ENCODE assay signal across 14 cellular contexts in the genomic region with DNA sequence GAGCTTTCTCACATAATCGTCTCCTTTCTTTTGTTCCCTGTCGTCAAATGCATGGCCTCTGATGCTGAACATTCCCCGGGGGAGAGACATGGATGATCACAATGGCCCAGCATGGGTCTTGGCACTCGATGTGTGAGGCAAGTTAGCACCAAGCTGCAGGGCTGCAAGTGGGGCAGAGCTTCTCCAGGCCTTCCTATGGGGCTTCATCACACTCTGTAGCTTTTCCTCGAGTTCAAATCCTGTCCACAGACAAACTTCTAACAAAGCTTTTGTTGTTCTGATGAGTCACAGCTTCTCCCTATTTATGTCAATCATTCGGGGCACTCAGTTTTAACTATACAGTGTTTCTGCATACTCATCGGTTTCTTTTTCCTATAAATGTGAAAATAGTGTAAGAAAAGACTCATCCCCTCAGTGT.
DNase-seq lines count a peak whose midpoint lies in the region; ATAC-seq, FAIRE-seq and TF ChIP-seq lines count a peak whose summit lies in the region.
"Had no signal": no experiment of that assay in that cellular context is flagged by ENCODE, and none has a peak within 500 bp of the region (broad histone marks: within the 10 kb centered on the region; RNA-seq: fewer than 3 reads in every experiment).

No MANE protein-coding gene starts in this region.

- no peak for TF ChIP-seq RAD21 in HepG2 (CRISPR knock-in tag; IDR thresholded peaks at IDR 0.05)

- CTCF ChIA-PET in HepG2 (lab: Yijun Ruan, JAX; ENCODE audit: low intra/inter-chr PET ratio, low total read pairs): no interaction called here
- CTCF ChIA-PET in PC-3 (lab: Charles Lee): no interaction called here

- BruUV-seq in HepG2 (replicated peaks; lab: Mats Ljungman, UMichigan) (no TSS peak), PC-3 (replicated peaks; lab: Mats Ljungman, UMichigan) (TSS peak; percentile 96)

- no peaks in the 10 kb centered on the region for H3K9me2 ChIP-seq in PC-3 (replicated peaks; ENCODE audit: low read length)

- POLR2A ChIA-PET in HepG2 (lab: Yijun Ruan, JAX) (interaction anchor here (1.2 to 1.4 kb wide), 2 partner anchors 37 to 209 kb away, joined by 3 read pairs; a partner anchor contains a TSS), PC-3 (lab: Charles Lee; ENCODE audit: unreplicated experiment) (no interaction called here)

- H3K36me3 Mint-ChIP-seq in endodermal cell (ENCODE audit: low read depth): no peaks in the 10 kb centered on the region

- H3K9me3 Mint-ChIP-seq in endodermal cell: no peaks in the 10 kb centered on the region
- H3K9me3 Mint-ChIP-seq in stimulated activated naive CD8-positive, alpha-beta T cell treated with anti-CD3 and anti-CD28 coated beads, Interleukin-15, amount 100 ng/mL, for 72 hours: peaks cover 10 to 12% of the 10 kb centered on the region in 2 donors

- no peaks in the 10 kb centered on the region for H3K27me3 ChIP-seq in HepG2 (ENCODE audit: control insufficient read depth in 1 of 2, insufficient read depth in 2 of 2, low read length in 2 of 2)
- no peaks in the 10 kb centered on the region for H3K27me3 ChIP-seq in right lobe of liver
- H3K27me3 ChIP-seq in PC-3 (ENCODE audit: low read length): no peaks in the 10 kb centered on the region
- H3K27me3 ChIP-seq in endodermal cell (ENCODE audit: control insufficient read depth, insufficient read depth, low read length, poor library complexity, severe bottlenecking): no peaks in the 10 kb centered on the region
- H3K27me3 ChIP-seq: esophagus muscularis mucosa had no signal

- TF ChIP-seq CTCF in HepG2 (CRISPR knock-in tag; IDR thresholded peaks at IDR 0.05) (no peak), right lobe of liver (IDR thresholded peaks at IDR 0.05) (no peak), PC-3 (conservative IDR thresholded peaks at IDR 0.05; ENCODE audit: low read depth, low read length) (no peak), endodermal cell (conservative IDR thresholded peaks at IDR 0.05) (no peak), GM20000 (IDR thresholded peaks at IDR 0.05; ENCODE audit: extremely low read depth, missing control alignments) (no peak)

- intact Hi-C loops in HepG2 (cut with micrococcal nuclease; ENCODE audit: unreplicated experiment) (no loop called here), right lobe of liver (cut with DNase I) (loop anchor here in 1 of 2 donors (10.0 kb wide), 1 partner anchor 189 kb away; no protein-coding TSS in a partner anchor), PC-3 (cut with micrococcal nuclease) (loop anchor here (2.0 kb wide), 1 partner anchor 31 kb away; no protein-coding TSS in a partner anchor)

- H3K9me3 ChIP-seq in HepG2 (ENCODE audit: low read length) (peaks cover 7% of the 10 kb centered on the region; the same call in 1 of the 2 replicates), right lobe of liver (no peaks in the 10 kb centered on the region), PC-3 (ENCODE audit: low read length) (no peaks in the 10 kb centered on the region), endodermal cell (ENCODE audit: control insufficient read depth, low read length) (no peaks in the 10 kb centered on the region)
- H3K9me3 ChIP-seq: esophagus muscularis mucosa had no signal

- H3K27ac ChIP-seq in HepG2 (ENCODE audit: extremely low read length, insufficient read depth, low read length) (no peak overlapping the region), right lobe of liver (no peak overlapping the region), PC-3 (ENCODE audit: low read length) (peak overlapping the region; percentile 99), endodermal cell (ENCODE audit: low read depth, low read length) (no peak overlapping the region)
- H3K27ac ChIP-seq: C4-2B, esophagus muscularis mucosa had no signal

- no peak overlapping the region for H3K9ac ChIP-seq in HepG2 (ENCODE audit: insufficient read depth, low read depth, low read length)
- peak overlapping the region; percentile 66 for H3K9ac ChIP-seq in PC-3 (ENCODE audit: low read length)
- no peak overlapping the region for H3K9ac ChIP-seq in endodermal cell (ENCODE audit: extremely low read depth, low read length, poor library complexity, severe bottlenecking)

- in situ Hi-C loops in HepG2 (cut with HindIII; ENCODE audit: extremely low pct_ligation_motif_present, low pct_unique_long_range_greater_than_20kb): no loop called here

- no peaks in the 10 kb centered on the region for H3K27me3 Mint-ChIP-seq in endodermal cell (ENCODE audit: insufficient read depth)
- H3K27me3 Mint-ChIP-seq in stimulated activated naive CD8-positive, alpha-beta T cell treated with anti-CD3 and anti-CD28 coated beads, Interleukin-15, amount 100 ng/mL, for 72 hours: no peaks in the 10 kb centered on the region

- H3K79me2 ChIP-seq in HepG2 (ENCODE audit: insufficient read depth, low read length) (no peaks in the 10 kb centered on the region), PC-3 (ENCODE audit: low read length) (no peaks in the 10 kb centered on the region)

- H3K4me3 ChIP-seq in HepG2 (replicated peaks in 1 of 3; ENCODE audit: insufficient read depth in 1 of 3, low read depth in 2 of 3, low read length in 3 of 3): no peak overlapping the region
- H3K4me3 ChIP-seq in right lobe of liver: no peak overlapping the region
- no peak overlapping the region for H3K4me3 ChIP-seq in PC-3 (ENCODE audit: low read length)
- H3K4me3 ChIP-seq in endodermal cell (ENCODE audit: low read length): no peak overlapping the region
- H3K4me3 ChIP-seq: esophagus muscularis mucosa had no signal

- no peaks in the 10 kb centered on the region for H4K20me1 ChIP-seq in HepG2 (ENCODE audit: insufficient read depth, low read length)
- H4K20me1 ChIP-seq in PC-3 (ENCODE audit: low read length): no peaks in the 10 kb centered on the region

- no peak overlapping the region for H3K4me3 Mint-ChIP-seq in endodermal cell
- H3K4me3 Mint-ChIP-seq in stimulated activated naive CD8-positive, alpha-beta T cell treated with anti-CD3 and anti-CD28 coated beads, Interleukin-15, amount 100 ng/mL, for 72 hours: no peak overlapping the region

- TF ChIP-seq POLR2A in HepG2 (IDR thresholded peaks at IDR 0.05; ENCODE audit: insufficient read depth in 1 of 2, low read depth in 2 of 2, low read length in 2 of 2): no peak
- no peak for TF ChIP-seq POLR2A in right lobe of liver (IDR thresholded peaks at IDR 0.05)

- TF ChIP-seq EP300 in HepG2 (IDR thresholded peaks at IDR 0.05; ENCODE audit: low read depth in 2 of 2, low read length in 2 of 2) (no peak), HepG2 (CRISPR knock-in tag; IDR thresholded peaks at IDR 0.05; ENCODE audit: borderline replicate concordance) (no peak)

- peak overlapping the region; percentile 37 for H3K27ac Mint-ChIP-seq in endodermal cell
- peak overlapping the region; percentile 55 to 72 for H3K27ac Mint-ChIP-seq in stimulated activated naive CD8-positive, alpha-beta T cell treated with anti-CD3 and anti-CD28 coated beads, Interleukin-15, amount 100 ng/mL, for 72 hours

- DNase-seq in HepG2 (ENCODE audit: low spot score) (no peak), right lobe of liver (no peak), PC-3 (no peak), endodermal cell (peak; percentile 91), GM20000 (ENCODE audit: low spot score) (no peak)
- DNase-seq in stimulated activated naive CD8-positive, alpha-beta T cell treated with anti-CD3 and anti-CD28 coated beads, Interleukin-15, amount 100 ng/mL, for 72 hours: no peak
- DNase-seq in activated CD4-positive, CD25-positive, alpha-beta regulatory T cell treated with anti-CD3 and anti-CD28 coated beads, Interleukin-2, amount 50 U/mL, for 72 hours: no peak
- DNase-seq: GDM1, NCI-H1092 treated with DMSO at 0.1 percent for 48 hours, NCI-H526 treated with DMSO at 0.1 percent for 48 hours had no signal

- no peak for ATAC-seq in HepG2
- ATAC-seq in right lobe of liver: no peak
- ATAC-seq in PC-3: peak; percentile 56
- ATAC-seq in stimulated activated naive CD8-positive, alpha-beta T cell treated with anti-CD3 and anti-CD28 coated beads, Interleukin-15, amount 100 ng/mL, for 72 hours: no peak
- no peak for ATAC-seq in HG03025 (IDR thresholded peaks at IDR 0.05; ENCODE audit: low FRiP score, unreplicated experiment)

- H2AFZ ChIP-seq in HepG2 (ENCODE audit: low read length) (no peak overlapping the region), PC-3 (ENCODE audit: low read length) (peak overlapping the region; percentile 15; the same call in 1 of the 2 replicates)

- no peak for FAIRE-seq in HepG2 (lab: Jason Lieb, UNC)
- FAIRE-seq: HTR-8/SVneo had no signal

- H3K4me1 Mint-ChIP-seq in endodermal cell: peaks cover 13% of the 10 kb centered on the region
- H3K4me1 Mint-ChIP-seq in stimulated activated naive CD8-positive, alpha-beta T cell treated with anti-CD3 and anti-CD28 coated beads, Interleukin-15, amount 100 ng/mL, for 72 hours: peaks cover 25% of the 10 kb centered on the region

- H3K4me1 ChIP-seq in HepG2 (ENCODE audit: insufficient read depth, low read length): peaks cover 29% of the 10 kb centered on the region
- no peaks in the 10 kb centered on the region for H3K4me1 ChIP-seq in right lobe of liver
- peaks cover 21% of the 10 kb centered on the region for H3K4me1 ChIP-seq in PC-3 (ENCODE audit: insufficient read depth, low read length)
- H3K4me1 ChIP-seq in endodermal cell (ENCODE audit: control insufficient read depth, insufficient read depth, low read length): peaks cover 5% of the 10 kb centered on the region

- no peaks in the 10 kb centered on the region for H3F3A ChIP-seq in PC-3 (ENCODE audit: low read length, unreplicated experiment)

- 83% methylated on average over 7 of the region's 7 CpGs for WGBS in HepG2 (ENCODE audit: low lambda C conversion rate)
- 35% methylated on average over 7 of the region's 7 CpGs for WGBS in right lobe of liver (ENCODE audit: insufficient coverage, low coverage, low lambda C conversion rate, missing lambda C conversion rate)
- WGBS in endodermal cell (ENCODE audit: insufficient coverage in 1 of 2, insufficient read length in 1 of 2), 2 experiments: 18 to 46% methylated on average over 3 to 7 of the region's 7 CpGs

- H3K36me3 ChIP-seq in HepG2 (replicated peaks in 1 of 2; ENCODE audit: control insufficient read depth in 1 of 2, insufficient read depth in 2 of 2, low read length in 2 of 2) (no peaks in the 10 kb centered on the region), right lobe of liver (no peaks in the 10 kb centered on the region), PC-3 (ENCODE audit: low read depth, low read length) (no peaks in the 10 kb centered on the region), endodermal cell (ENCODE audit: control insufficient read depth, insufficient read depth, low read length) (no peaks in the 10 kb centered on the region)
- H3K36me3 ChIP-seq: esophagus muscularis mucosa had no signal

- H3K4me2 ChIP-seq in HepG2 (ENCODE audit: low read depth, low read length) (no peak overlapping the region), PC-3 (ENCODE audit: low read length) (peak overlapping the region; percentile 53)

TF ChIP-seq in HepG2, 621 proteins besides CTCF, POLR2A, EP300 and RAD21:
- TF ChIP-seq MAFF (IDR thresholded peaks at IDR 0.05; ENCODE audit: low read depth, low read length) (peak; percentile 64), REL (CRISPR knock-in tag; conservative IDR thresholded peaks at IDR 0.05) (no peak), FLYWCH1 (CRISPR knock-in tag; IDR thresholded peaks at IDR 0.05) (no peak), MAFK (conservative IDR thresholded peaks at IDR 0.05 in 1 of 2, IDR thresholded peaks at IDR 0.05 in 1 of 2; ENCODE audit: low read length in 2 of 2) (peak; percentile 73 to 78)
